8 cellular contexts compared by ENCODE assay signal in the genomic region with DNA sequence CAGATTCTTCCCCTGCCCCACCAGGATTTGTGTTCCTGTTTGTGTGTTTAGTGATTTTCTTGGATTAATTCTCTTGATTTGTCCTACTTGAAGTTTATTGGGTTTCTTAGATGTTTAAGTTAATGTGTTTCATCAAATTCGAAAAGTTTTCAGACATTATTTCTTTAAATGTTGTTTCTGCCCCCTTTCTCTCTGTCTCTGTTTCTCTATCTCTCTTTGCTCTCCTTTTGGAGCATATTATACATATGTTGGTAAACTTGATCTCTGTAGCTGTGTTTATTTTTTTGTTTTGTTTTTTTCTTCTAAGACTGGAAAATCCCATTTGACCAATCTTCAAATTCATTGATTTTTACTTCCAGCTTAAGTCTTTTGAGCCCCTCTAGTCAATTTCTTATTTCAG.
"Had no signal": no experiment of that assay in that cellular context is flagged by ENCODE, and none has a peak within 500 bp of the region (broad histone marks: within the 10 kb centered on the region; RNA-seq: fewer than 3 reads in every experiment).

No MANE protein-coding gene starts in this region.

- H3K27ac Mint-ChIP-seq: IgD-negative memory B cell had no signal

- H3K27me3 Mint-ChIP-seq: IgD-negative memory B cell had no signal

- H3K4me3 Mint-ChIP-seq: IgD-negative memory B cell had no signal

- H3K9ac ChIP-seq: KMS-11 had no signal

- H3K4me1 Mint-ChIP-seq: IgD-negative memory B cell had no signal

- ATAC-seq: HepG2 had no signal

- FAIRE-seq: HepG2, HTR-8/SVneo had no signal

- H3K4me2 ChIP-seq: KMS-11 had no signal

- DNase-seq: IMR-90, KBM-7, KG1 had no signal

- H3K27ac ChIP-seq: HL-60, KMS-11 had no signal
